16 cellular contexts compared by ENCODE assay signal in the genomic region with DNA sequence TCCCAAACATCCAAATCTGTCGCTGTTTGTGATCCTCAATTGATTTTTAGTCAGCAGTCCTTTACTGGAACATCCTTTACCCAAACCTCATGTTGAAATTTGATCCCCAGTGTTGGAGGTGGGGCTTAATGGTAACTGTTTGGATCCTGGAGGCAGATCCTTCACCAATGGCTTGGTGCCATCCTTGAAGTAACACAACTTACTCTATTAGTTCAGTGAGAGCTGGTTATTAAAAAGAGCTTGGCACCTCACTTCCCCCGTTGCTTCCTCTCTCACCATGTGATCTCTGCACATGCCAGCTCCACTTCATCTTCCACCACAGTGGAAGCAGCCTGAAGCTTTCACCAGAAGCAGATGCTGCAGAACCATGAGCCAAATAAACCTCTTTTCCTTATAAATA.
"Had no signal": no experiment of that assay in that cellular context is flagged by ENCODE, and none has a peak within 500 bp of the region (broad histone marks: within the 10 kb centered on the region; RNA-seq: fewer than 3 reads in every experiment).

No MANE protein-coding gene starts in this region.

- H3K27me3 Mint-ChIP-seq: activated B cell treated with CpG ODN at 0.5 μM for 24 hours; activated CD4-positive, alpha-beta T cell treated with anti-CD3 and anti-CD28 coated beads, Interleukin-2, amount 10 ng/mL, durations not matched to agents 24 days and 14 days; memory B cell; natural killer cell treated with Interleukin-12 subunit alpha and Interleukin-12 subunit beta and Interleukin-15 and Interleukin-18, amount 100 ng/mL, for 72 hours had no signal

- H3K27ac Mint-ChIP-seq: activated B cell treated with CpG ODN at 0.5 μM for 24 hours; activated CD4-positive, alpha-beta T cell treated with anti-CD3 and anti-CD28 coated beads, Interleukin-2, amount 10 ng/mL, durations not matched to agents 24 days and 14 days; activated naive CD4-positive, alpha-beta T cell treated with anti-CD3 and anti-CD28 coated beads for 36 hours; memory B cell; natural killer cell treated with Interleukin-12 subunit alpha and Interleukin-12 subunit beta and Interleukin-15 and Interleukin-18, amount 100 ng/mL, for 72 hours had no signal

- H3K9me3 Mint-ChIP-seq: activated B cell treated with CpG ODN at 0.5 μM for 24 hours; activated CD4-positive, alpha-beta T cell treated with anti-CD3 and anti-CD28 coated beads, Interleukin-2, amount 10 ng/mL, durations not matched to agents 24 days and 14 days; activated naive CD4-positive, alpha-beta T cell treated with anti-CD3 and anti-CD28 coated beads for 36 hours; memory B cell; natural killer cell treated with Interleukin-12 subunit alpha and Interleukin-12 subunit beta and Interleukin-15 and Interleukin-18, amount 100 ng/mL, for 72 hours; T-helper 1 cell treated with Interleukin-12 subunit alpha and Interleukin-12 subunit beta and Interleukin-4 antibody, amounts not matched to agents 30 μg/mL and 1 μg/mL, for 36 hours had no signal

- ATAC-seq: left colon; natural killer cell treated with Interleukin-12 subunit alpha and Interleukin-12 subunit beta and Interleukin-15 and Interleukin-18, amount 100 ng/mL, for 72 hours; stimulated activated naive CD8-positive, alpha-beta T cell treated with anti-CD3 and anti-CD28 coated beads, Interleukin-15, Interleukin-2, amounts not matched to agents 100 U/mL and 50 U/mL, for 24 hours had no signal

- H3K4me3 ChIP-seq: sigmoid colon, testis had no signal

- H3K9me3 ChIP-seq: sigmoid colon, testis had no signal

- DNase-seq: activated B cell treated with CpG ODN at 0.5 μM for 24 hours; activated CD4-positive, alpha-beta T cell treated with anti-CD3 and anti-CD28 coated beads, Interleukin-2, amount 10 ng/mL, durations not matched to agents 24 days and 14 days; activated naive CD4-positive, alpha-beta T cell treated with anti-CD3 and anti-CD28 coated beads for 36 hours; central memory CD4-positive, alpha-beta T cell; effector memory CD4-positive, alpha-beta T cell; erythroblast; glutamatergic neuron; left colon; occipital lobe; sigmoid colon; stimulated activated CD4-positive, alpha-beta T cell treated with anti-CD3 and anti-CD28 coated beads, Interleukin-2, amount 100 ng/mL, for 24 hours; stimulated activated naive CD8-positive, alpha-beta T cell treated with anti-CD3 and anti-CD28 coated beads, Interleukin-15, Interleukin-2, amounts not matched to agents 100 U/mL and 50 U/mL, for 24 hours; testis had no signal

- H3K4me1 Mint-ChIP-seq: memory B cell had no signal

- H3K4me1 ChIP-seq: sigmoid colon had no signal

- H3K36me3 Mint-ChIP-seq: natural killer cell treated with Interleukin-12 subunit alpha and Interleukin-12 subunit beta and Interleukin-15 and Interleukin-18, amount 100 ng/mL, for 72 hours had no signal

- H3K27me3 ChIP-seq: sigmoid colon, testis had no signal

- H3K27ac ChIP-seq: sigmoid colon, testis had no signal

- H3K4me3 Mint-ChIP-seq: activated B cell treated with CpG ODN at 0.5 μM for 24 hours; activated CD4-positive, alpha-beta T cell treated with anti-CD3 and anti-CD28 coated beads, Interleukin-2, amount 10 ng/mL, durations not matched to agents 24 days and 14 days; activated naive CD4-positive, alpha-beta T cell treated with anti-CD3 and anti-CD28 coated beads for 36 hours; memory B cell; natural killer cell treated with Interleukin-12 subunit alpha and Interleukin-12 subunit beta and Interleukin-15 and Interleukin-18, amount 100 ng/mL, for 72 hours; T-helper 1 cell treated with Interleukin-12 subunit alpha and Interleukin-12 subunit beta and Interleukin-4 antibody, amounts not matched to agents 30 μg/mL and 1 μg/mL, for 36 hours had no signal
